In genomic region chr6:116218172-116218633, GRCh38 we compare ENCODE assay signal across 8 cellular contexts. TPM values are rescaled to one million over a fixed set of nuclear protein-coding genes. Genes with fewer than 3 reads are reported as not detected.
A peak's percentile ranks its signal among the peaks of the same experiment; 100 is the strongest.
DNase-seq lines count a peak whose midpoint lies in the region; ATAC-seq and TF ChIP-seq lines count a peak whose summit lies in the region.

No MANE protein-coding gene starts in this region.

- H3K27me3 ChIP-seq in colonic mucosa (no peaks in the 10 kb centered on the region), sigmoid colon (no peaks in the 10 kb centered on the region)

- TF ChIP-seq POLR2A in sigmoid colon (IDR thresholded peaks at IDR 0.05): no peak

- 58 to 63% methylated on average over 3 of the region's 3 CpGs for WGBS in sigmoid colon, 2 donors

- intact Hi-C loops in colonic mucosa (cut with DNase I) (no loop called here), sigmoid colon (cut with DNase I) (no loop called here)

- H3K4me3 ChIP-seq in colonic mucosa (no peak overlapping the region), sigmoid colon (no peak overlapping the region)

- TF ChIP-seq EP300 in sigmoid colon (IDR thresholded peaks at IDR 0.05): no peak

- H3K9me3 ChIP-seq in colonic mucosa (no peaks in the 10 kb centered on the region), sigmoid colon (no peaks in the 10 kb centered on the region)

- DNase-seq in NCI-H2227 (lab: John Stamatoyannopoulos, UW; ENCODE audit: unreplicated experiment): peak; percentile 3
- no peak for DNase-seq in NCI-H2227 treated with DMSO at 0.1 percent for 48 hours (lab: John Stamatoyannopoulos, UW)
- DNase-seq in NCI-H2029 treated with DMSO at 0.1 percent for 48 hours (lab: John Stamatoyannopoulos, UW): peak; percentile 92
- no peak for DNase-seq in colonic mucosa
- DNase-seq in sigmoid colon: no peak
- DNase-seq in activated CD4-positive, alpha-beta T cell treated with anti-CD3 and anti-CD28 coated beads, Interleukin-2, amount 50 U/mL, for 48 hours: no peak
- DNase-seq in NCI-H2081 (lab: John Stamatoyannopoulos, UW): no peak

- peak; percentile 39 for TF ChIP-seq CTCF in colonic mucosa (IDR thresholded peaks at IDR 0.05)
- peak in 3 of 4 experiments; percentile 19 to 49 (median 31) for TF ChIP-seq CTCF in sigmoid colon (IDR thresholded peaks at IDR 0.05)

- no peak overlapping the region for H3K9ac ChIP-seq in colonic mucosa (ENCODE audit: low read depth in 2 of 2, low read length in 2 of 2)

- H3K27ac ChIP-seq in colonic mucosa (no peak overlapping the region), sigmoid colon (no peak overlapping the region)

- H3K36me3 ChIP-seq in colonic mucosa: no peaks in the 10 kb centered on the region
- peaks cover 0 to 7% (median 0%) of the 10 kb centered on the region in 4 donors for H3K36me3 ChIP-seq in sigmoid colon

- ATAC-seq in HG03097 (IDR thresholded peaks at IDR 0.05; ENCODE audit: low FRiP score, unreplicated experiment): no peak

- H3K4me1 ChIP-seq in colonic mucosa: no peaks in the 10 kb centered on the region
- no peaks in the 10 kb centered on the region for H3K4me1 ChIP-seq in sigmoid colon

RNA-seq across cellular contexts. Expression of gene TSPYL4, which starts 35.7 kb away (rescaled TPM):
- 1 to 10 TPM; 7.0 to 8.3 TPM for total RNA-seq in colonic mucosa
- total RNA-seq in sigmoid colon: 10 to 100 TPM; 15.1 to 18.5 (median 15.5) TPM
- polyA plus RNA-seq in sigmoid colon: 10 to 100 TPM in 1 of 3 donors, 1 to 10 TPM in 2; 3.0 to 10.4 (median 4.2) TPM

Comparison
In these comparisons a context has a peak if more than half of its experiments do, and no peak if none do; other contexts are left out.
1. DNase-seq: peak in NCI-H2227 (single experiment) and NCI-H2029 treated with DMSO at 0.1 percent for 48 hours (single experiment); none in NCI-H2227 treated with DMSO at 0.1 percent for 48 hours (single experiment), colonic mucosa (single experiment), sigmoid colon (single experiment), activated CD4-positive, alpha-beta T cell treated with anti-CD3 and anti-CD28 coated beads, Interleukin-2, amount 50 U/mL, for 48 hours (0 of 2) and NCI-H2081 (0 of 2).